In the genomic region with DNA sequence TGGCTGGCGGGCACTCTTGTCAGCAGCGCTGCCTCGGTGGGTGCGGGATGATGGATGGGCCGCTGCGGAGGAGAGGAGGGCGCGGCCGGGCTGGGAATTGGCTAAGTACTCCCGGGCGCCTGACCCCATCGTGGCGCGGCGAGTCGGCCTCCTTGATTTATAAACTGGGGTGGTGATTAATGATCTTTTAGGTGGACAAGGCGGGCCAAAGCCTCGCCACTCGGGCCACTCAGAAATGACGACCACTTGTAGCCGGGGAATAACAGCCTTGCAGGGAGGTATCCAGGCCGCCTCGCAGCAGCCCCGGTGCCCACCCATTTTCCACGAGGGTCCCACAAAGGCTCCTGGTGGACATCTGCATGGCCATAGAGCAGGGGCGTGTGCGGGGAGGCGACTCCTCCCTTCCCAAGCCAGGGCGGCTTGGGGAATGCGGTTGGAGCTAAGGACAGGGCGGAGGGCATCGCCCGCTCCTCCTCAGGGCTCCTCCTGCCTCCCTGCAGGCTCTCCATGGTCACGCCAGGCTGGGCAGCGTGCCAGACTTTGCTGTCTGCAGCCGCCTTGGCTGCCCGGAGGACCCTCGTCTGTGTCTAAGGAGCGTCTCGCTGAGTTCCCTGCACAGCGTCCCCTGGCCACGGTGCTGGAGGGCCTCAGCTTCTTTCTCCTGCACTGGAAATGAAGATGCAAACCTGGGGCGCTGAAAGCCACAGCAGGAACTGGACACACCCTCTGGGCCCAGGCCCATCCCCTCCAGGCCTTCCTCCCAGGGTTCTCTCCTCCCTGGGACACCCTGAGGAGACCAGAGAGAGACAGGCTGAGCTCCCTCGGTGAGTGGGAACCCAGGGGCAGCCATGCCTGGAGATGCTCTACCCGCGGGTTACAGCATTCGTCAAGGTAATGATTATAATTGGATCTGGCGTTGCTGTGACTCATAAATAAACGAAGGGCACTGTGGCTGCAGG, we compare ENCODE assay signal across 18 cellular contexts.
DNase-seq lines count a peak whose midpoint lies in the region; ATAC-seq and TF ChIP-seq lines count a peak whose summit lies in the region.
"Had no signal": no experiment of that assay in that cellular context is flagged by ENCODE, and none has a peak within 500 bp of the region (broad histone marks: within the 10 kb centered on the region; RNA-seq: fewer than 3 reads in every experiment).

No MANE protein-coding gene starts in this region.

- H3K4me1 ChIP-seq in GM23338 (ENCODE audit: insufficient read depth): peaks cover 7% of the 10 kb centered on the region; the same call in 1 of the 2 replicates

- ATAC-seq in GM23338: peak; percentile 23; the same call in 2 of the 3 replicates
- no peak for ATAC-seq in HG02571 (IDR thresholded peaks at IDR 0.05; ENCODE audit: unreplicated experiment)

- no peaks in the 10 kb centered on the region; the same call in 2 of the 3 replicates for H3K9me3 Mint-ChIP-seq in GM23338

- TF ChIP-seq CTCF in GM23338 (conservative IDR thresholded peaks at IDR 0.05; ENCODE audit: low read depth in 2 of 2) (no peak), GM13976 (IDR thresholded peaks at IDR 0.05; ENCODE audit: borderline replicate concordance, control extremely low read depth, extremely low read depth, insufficient read depth, missing control alignments) (no peak)

- H3F3A ChIP-seq in GM23338 (replicated peaks; ENCODE audit: low read depth): no peaks in the 10 kb centered on the region

- no peak overlapping the region for H3K4me2 ChIP-seq in GM23338
- H3K4me2 ChIP-seq: BLaER1 had no signal

- H3K4me3 Mint-ChIP-seq in GM23338: no peak overlapping the region

- H3K79me2 ChIP-seq in GM23338 (replicated peaks; ENCODE audit: insufficient read depth): no peaks in the 10 kb centered on the region

- no peak overlapping the region for H3K27ac Mint-ChIP-seq in GM23338

- H3K27me3 Mint-ChIP-seq in GM23338 (ENCODE audit: insufficient read depth, low read depth, poor library complexity): peaks cover 8% of the 10 kb centered on the region

- no peaks in the 10 kb centered on the region for H4K20me1 ChIP-seq in GM23338 (replicated peaks; ENCODE audit: insufficient read depth)
- H4K20me1 ChIP-seq: BLaER1 had no signal

- no peaks in the 10 kb centered on the region for H3K36me3 Mint-ChIP-seq in GM23338 (ENCODE audit: low read depth)

- peak overlapping the region; percentile 19 for H2AFZ ChIP-seq in GM23338

- no peaks in the 10 kb centered on the region for H3K36me3 ChIP-seq in GM23338 (ENCODE audit: insufficient read depth)
- H3K36me3 ChIP-seq: BLaER1 had no signal

- no peak overlapping the region for H3K4me3 ChIP-seq in GM23338
- H3K4me3 ChIP-seq: BLaER1, SK-N-MC had no signal

- in situ Hi-C loops in GM13976 (cut with MboI; ENCODE audit: low sequenced_read_pairs, unreplicated experiment): no loop called here

- no peaks in the 10 kb centered on the region for H3K9me2 ChIP-seq in GM23338 (ENCODE audit: insufficient read depth)

- H3K27me3 ChIP-seq in GM23338 (ENCODE audit: insufficient read depth): no peaks in the 10 kb centered on the region
- H3K27me3 ChIP-seq: BLaER1 had no signal

- peaks cover 16% of the 10 kb centered on the region for H3K4me1 Mint-ChIP-seq in GM23338

- DNase-seq in NCI-H1105 treated with DMSO at 0.1 percent for 48 hours (lab: John Stamatoyannopoulos, UW) (peak; percentile 11), NCI-H1105 (lab: John Stamatoyannopoulos, UW) (no peak), GM23338 (ENCODE audit: low spot score) (no peak), left kidney (ENCODE audit: low read depth, low spot score) (peak; percentile 79), retina (peak; percentile 68), glomerular visceral epithelial cell (ENCODE audit: extremely low spot score) (no peak), GM13976 (ENCODE audit: low spot score) (no peak)
- DNase-seq: 8988T, EL, HCEC 1CT, IMR-90, Kasumi-1, NCI-H2171, NCI-H510A had no signal

- H3K27ac ChIP-seq in GM23338 (ENCODE audit: low read depth): no peak overlapping the region
- H3K27ac ChIP-seq: BLaER1, RWPE1, SK-N-MC had no signal

TF ChIP-seq in GM23338, 12 proteins besides CTCF, POLR2A, EP300 and RAD21 (continues in another document):
- TF ChIP-seq ZNF331 (CRISPR knock-in tag; IDR thresholded peaks at IDR 0.05; ENCODE audit: low read depth) (no peak), ZNF462 (CRISPR knock-in tag; IDR thresholded peaks at IDR 0.05) (no peak), EZH2phosphoT487 (IDR thresholded peaks at IDR 0.05; ENCODE audit: unreplicated experiment) (no peak), STAT1 (IDR thresholded peaks at IDR 0.05; ENCODE audit: unreplicated experiment) (no peak), CREB1 (CRISPR knock-in tag; IDR thresholded peaks at IDR 0.05; ENCODE audit: low read depth) (no peak), JUNB (IDR thresholded peaks at IDR 0.05; ENCODE audit: unreplicated experiment) (no peak), NANOG (IDR thresholded peaks at IDR 0.05; ENCODE audit: borderline replicate concordance) (no peak), POLR2AphosphoS5 (IDR thresholded peaks at IDR 0.05; ENCODE audit: low read depth) (no peak)

Comparison
In these comparisons a context has a peak if more than half of its experiments do, and no peak if none do; other contexts are left out.
1. DNase-seq: peak in NCI-H1105 treated with DMSO at 0.1 percent for 48 hours (single experiment), left kidney (single experiment) and retina (single experiment); none in NCI-H1105 (single experiment), GM23338 (single experiment), glomerular visceral epithelial cell (single experiment) and GM13976 (single experiment).